ENCODE assay signal across 21 cellular contexts in genomic region chr11:70716986-70717775, GRCh38.
DNase-seq lines count a peak whose midpoint lies in the region; TF ChIP-seq lines count a peak whose summit lies in the region.
"Had no signal": no experiment of that assay in that cellular context is flagged by ENCODE, and none has a peak within 500 bp of the region (broad histone marks: within the 10 kb centered on the region; RNA-seq: fewer than 3 reads in every experiment).

No MANE protein-coding gene starts in this region.

- peaks cover 100% of the 10 kb centered on the region for H4K20me1 ChIP-seq in BLaER1

- no peak for TF ChIP-seq EP300 in stomach (IDR thresholded peaks at IDR 0.05)

- H3K4me3 ChIP-seq in BLaER1: no peak overlapping the region
- H3K4me3 ChIP-seq in stomach: no peak overlapping the region
- H3K4me3 ChIP-seq: GM12878, heart left ventricle, skin epidermis, upper lobe of right lung had no signal

- DNase-seq in KBM-7: peak; percentile 13
- DNase-seq in SW480 (ENCODE audit: low spot score): peak; percentile 50
- DNase-seq in left kidney (ENCODE audit: low read depth, low spot score): peak; percentile 15
- no peak for DNase-seq in germinal center (ENCODE audit: low spot score)
- no peak for DNase-seq in stomach
- no peak for DNase-seq in 8988T
- no peak for DNase-seq in globus pallidus (ENCODE audit: low spot score)
- DNase-seq: activated B cell treated with CpG ODN at 0.5 μM for 24 hours; aorta; DMS79 treated with DMSO at 0.1 percent for 48 hours; heart left ventricle; mammary epithelial cell; NCI-H748 treated with DMSO at 0.1 percent for 48 hours; SHP77; stimulated activated CD4-positive, alpha-beta T cell treated with anti-CD3 and anti-CD28 coated beads, Interleukin-1b, Interleukin-23, amount 100 ng/mL, for 48 hours; T-helper 9 cell; upper lobe of right lung had no signal

- WGBS in stomach, 5 donors: 83 to 90% (median 87%) methylated on average over 31 to 32 of the region's 32 CpGs

- H3K9me3 ChIP-seq in BLaER1: no peaks in the 10 kb centered on the region
- H3K9me3 ChIP-seq in stomach: no peaks in the 10 kb centered on the region
- H3K9me3 ChIP-seq: heart left ventricle, upper lobe of right lung had no signal

- TF ChIP-seq CTCF in stomach (IDR thresholded peaks at IDR 0.05): no peak

- no peak for TF ChIP-seq POLR2A in stomach (IDR thresholded peaks at IDR 0.05)

- H3K4me2 ChIP-seq in BLaER1: peak overlapping the region; percentile 65

- H3K4me1 ChIP-seq in BLaER1 (peaks cover 29% of the 10 kb centered on the region), stomach (peaks cover 0 to 6% (median 3%) of the 10 kb centered on the region in 4 donors)
- H3K4me1 ChIP-seq: heart left ventricle, upper lobe of right lung had no signal

- H3K36me3 ChIP-seq in BLaER1 (no peaks in the 10 kb centered on the region), stomach (no peaks in the 10 kb centered on the region)
- H3K36me3 ChIP-seq: heart left ventricle, upper lobe of right lung had no signal

- no peak overlapping the region for H3K9ac ChIP-seq in BLaER1

- H3K27ac ChIP-seq in BLaER1: no peak overlapping the region
- no peak overlapping the region for H3K27ac ChIP-seq in stomach
- H3K27ac ChIP-seq: heart left ventricle, HL-60, skin epidermis, upper lobe of right lung had no signal

- peaks cover 100% of the 10 kb centered on the region for H3K27me3 ChIP-seq in BLaER1
- peaks cover 0 to 29% (median 0%) of the 10 kb centered on the region in 3 donors for H3K27me3 ChIP-seq in stomach
- H3K27me3 ChIP-seq: upper lobe of right lung had no signal

- in situ Hi-C loops in KBM-7 (cut with MboI; ENCODE audit: low pct_unique_long_range_greater_than_20kb, low sequenced_read_pairs): no loop called here

- intact Hi-C loops in stomach (cut with DNase I; ENCODE audit: low total_unique reads): no loop called here

Comparison
In these comparisons a context has a peak if more than half of its experiments do, and no peak if none do; other contexts are left out.
1. DNase-seq: peak in KBM-7 (single experiment), SW480 (single experiment) and left kidney (single experiment); none in germinal center (single experiment), stomach (single experiment), 8988T (single experiment) and globus pallidus (single experiment).